In the genomic region with DNA sequence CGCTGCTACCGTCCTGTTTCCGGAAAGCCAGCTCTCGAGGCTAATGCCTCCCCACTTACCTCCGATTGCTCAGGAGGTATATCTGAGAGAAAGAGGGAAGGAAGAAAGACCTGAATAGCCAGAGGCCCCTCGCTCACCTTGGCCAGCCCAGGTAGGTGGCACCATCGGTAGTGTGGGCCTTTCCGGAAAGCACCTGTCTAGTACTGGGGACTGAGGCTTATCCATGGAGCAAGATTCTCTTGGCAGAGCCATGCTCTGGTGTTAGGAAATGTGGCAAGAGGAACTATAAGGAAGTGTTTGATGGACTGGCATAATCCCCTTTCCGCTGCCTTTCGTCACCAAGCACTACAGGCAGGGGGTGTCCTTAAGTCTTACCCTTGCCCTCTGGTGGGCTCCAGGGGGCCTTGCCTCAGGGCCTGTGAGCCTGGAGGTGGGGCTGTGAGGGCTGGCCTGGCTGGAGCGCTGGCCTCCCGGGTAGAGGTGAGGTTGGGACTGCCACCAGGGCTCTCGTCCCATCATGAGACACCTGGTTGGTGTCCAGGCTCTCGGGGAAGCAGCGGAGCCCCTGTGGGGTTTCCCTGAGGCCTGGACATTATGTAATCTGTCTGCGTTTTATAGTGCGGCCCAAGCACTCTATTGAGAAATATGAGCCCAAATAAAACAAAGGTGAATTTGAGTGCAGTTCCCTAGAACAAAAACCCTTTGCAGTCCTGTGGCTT, we compare ENCODE assay signal across 1 cellular context.
TF ChIP-seq lines count a peak whose summit lies in the region.

No MANE protein-coding gene starts in this region.

TF ChIP-seq in HepG2, 621 proteins besides CTCF, POLR2A, EP300 and RAD21 (continued from another document and continues in another):
- TF ChIP-seq, protein P1, sequence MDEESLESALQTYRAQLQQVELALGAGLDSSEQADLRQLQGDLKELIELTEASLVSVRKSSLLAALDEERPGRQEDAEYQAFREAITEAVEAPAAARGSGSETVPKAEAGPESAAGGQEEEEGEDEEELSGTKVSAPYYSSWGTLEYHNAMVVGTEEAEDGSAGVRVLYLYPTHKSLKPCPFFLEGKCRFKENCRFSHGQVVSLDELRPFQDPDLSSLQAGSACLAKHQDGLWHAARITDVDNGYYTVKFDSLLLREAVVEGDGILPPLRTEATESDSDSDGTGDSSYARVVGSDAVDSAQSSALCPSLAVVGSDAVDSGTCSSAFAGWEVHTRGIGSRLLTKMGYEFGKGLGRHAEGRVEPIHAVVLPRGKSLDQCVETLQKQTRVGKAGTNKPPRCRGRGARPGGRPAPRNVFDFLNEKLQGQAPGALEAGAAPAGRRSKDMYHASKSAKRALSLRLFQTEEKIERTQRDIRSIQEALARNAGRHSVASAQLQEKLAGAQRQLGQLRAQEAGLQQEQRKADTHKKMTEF (CRISPR knock-in tag; IDR thresholded peaks at IDR 0.05), result no peak
- TF ChIP-seq SP140L (CRISPR knock-in tag; IDR thresholded peaks at IDR 0.05; ENCODE audit: borderline replicate concordance) (no peak), AGO2 (optimal IDR thresholded peaks at IDR 0.05; ENCODE audit: low read depth, low read length) (peak; percentile 62), ZNF766 (CRISPR knock-in tag; IDR thresholded peaks at IDR 0.05; ENCODE audit: borderline replicate concordance) (no peak), KLF13 (CRISPR knock-in tag; IDR thresholded peaks at IDR 0.05) (no peak), ZNF138 (CRISPR knock-in tag; IDR thresholded peaks at IDR 0.05; ENCODE audit: low read depth) (no peak), PAF1 (CRISPR knock-in tag; IDR thresholded peaks at IDR 0.05) (no peak), ZNF678 (CRISPR knock-in tag; IDR thresholded peaks at IDR 0.05) (no peak), ZNF772 (CRISPR knock-in tag; IDR thresholded peaks at IDR 0.05) (no peak), GABPA (IDR thresholded peaks at IDR 0.05; ENCODE audit: low read depth, low read length) (no peak), GABPA (CRISPR knock-in tag; IDR thresholded peaks at IDR 0.05; ENCODE audit: low read depth) (no peak), SRY (CRISPR knock-in tag; IDR thresholded peaks at IDR 0.05) (peak; percentile 61), ZNF619 (CRISPR knock-in tag; IDR thresholded peaks at IDR 0.05) (no peak), ZBTB1 (CRISPR knock-in tag; IDR thresholded peaks at IDR 0.05; ENCODE audit: borderline replicate concordance) (no peak), MEF2D (CRISPR knock-in tag; IDR thresholded peaks at IDR 0.05) (no peak; the same call in 1 of the 2 replicates), RXRA (CRISPR knock-in tag; IDR thresholded peaks at IDR 0.05) (peak; percentile 63; the same call in 1 of the 2 replicates), RELA (CRISPR knock-in tag; IDR thresholded peaks at IDR 0.05) (0 out of 2 replicates have a peak, but pooled peaks have one; percentile 26), ZMAT3 (CRISPR knock-in tag; conservative IDR thresholded peaks at IDR 0.05) (no peak; the same call in 1 of the 2 replicates), PTBP1 (IDR thresholded peaks at IDR 0.05; ENCODE audit: low read depth, low read length, poor library complexity, severe bottlenecking) (no peak), TOPORS (CRISPR knock-in tag; IDR thresholded peaks at IDR 0.05) (0 out of 2 replicates have a peak, but pooled peaks have one; percentile 44), SIN3A (IDR thresholded peaks at IDR 0.05; ENCODE audit: borderline replicate concordance, low read depth, low read length) (peak; percentile 62; the same call in 1 of the 2 replicates), POLR2AphosphoS2 (IDR thresholded peaks at IDR 0.05; ENCODE audit: low read depth, low read length) (no peak), MTF1 (CRISPR knock-in tag; IDR thresholded peaks at IDR 0.05) (no peak), ZBTB3 (CRISPR knock-in tag; IDR thresholded peaks at IDR 0.05; ENCODE audit: borderline replicate concordance, low read depth) (no peak), SP4 (CRISPR knock-in tag; IDR thresholded peaks at IDR 0.05) (0 out of 2 replicates have a peak, but pooled peaks have one; percentile 23), ZFY (CRISPR knock-in tag; IDR thresholded peaks at IDR 0.05) (peak; percentile 61), MTA3 (CRISPR knock-in tag; IDR thresholded peaks at IDR 0.05) (no peak), NFYB (CRISPR knock-in tag; IDR thresholded peaks at IDR 0.05) (no peak), SALL1 (CRISPR knock-in tag; IDR thresholded peaks at IDR 0.05) (0 out of 2 replicates have a peak, but pooled peaks have one; percentile 30), ZFP37 (CRISPR knock-in tag; IDR thresholded peaks at IDR 0.05; ENCODE audit: borderline replicate concordance) (no peak), ZNF510 (CRISPR knock-in tag; IDR thresholded peaks at IDR 0.05; ENCODE audit: low read depth) (no peak), TARDBP (CRISPR knock-in tag; IDR thresholded peaks at IDR 0.05) (0 out of 2 replicates have a peak, but pooled peaks have one; percentile 47)
- TF ChIP-seq, protein P2, sequence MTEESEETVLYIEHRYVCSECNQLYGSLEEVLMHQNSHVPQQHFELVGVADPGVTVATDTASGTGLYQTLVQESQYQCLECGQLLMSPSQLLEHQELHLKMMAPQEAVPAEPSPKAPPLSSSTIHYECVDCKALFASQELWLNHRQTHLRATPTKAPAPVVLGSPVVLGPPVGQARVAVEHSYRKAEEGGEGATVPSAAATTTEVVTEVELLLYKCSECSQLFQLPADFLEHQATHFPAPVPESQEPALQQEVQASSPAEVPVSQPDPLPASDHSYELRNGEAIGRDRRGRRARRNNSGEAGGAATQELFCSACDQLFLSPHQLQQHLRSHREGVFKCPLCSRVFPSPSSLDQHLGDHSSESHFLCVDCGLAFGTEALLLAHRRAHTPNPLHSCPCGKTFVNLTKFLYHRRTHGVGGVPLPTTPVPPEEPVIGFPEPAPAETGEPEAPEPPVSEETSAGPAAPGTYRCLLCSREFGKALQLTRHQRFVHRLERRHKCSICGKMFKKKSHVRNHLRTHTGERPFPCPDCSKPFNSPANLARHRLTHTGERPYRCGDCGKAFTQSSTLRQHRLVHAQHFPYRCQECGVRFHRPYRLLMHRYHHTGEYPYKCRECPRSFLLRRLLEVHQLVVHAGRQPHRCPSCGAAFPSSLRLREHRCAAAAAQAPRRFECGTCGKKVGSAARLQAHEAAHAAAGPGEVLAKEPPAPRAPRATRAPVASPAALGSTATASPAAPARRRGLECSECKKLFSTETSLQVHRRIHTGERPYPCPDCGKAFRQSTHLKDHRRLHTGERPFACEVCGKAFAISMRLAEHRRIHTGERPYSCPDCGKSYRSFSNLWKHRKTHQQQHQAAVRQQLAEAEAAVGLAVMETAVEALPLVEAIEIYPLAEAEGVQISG (CRISPR knock-in tag; IDR thresholded peaks at IDR 0.05), result peak; percentile 45; the same call in 1 of the 2 replicates
- TF ChIP-seq, protein P3, sequence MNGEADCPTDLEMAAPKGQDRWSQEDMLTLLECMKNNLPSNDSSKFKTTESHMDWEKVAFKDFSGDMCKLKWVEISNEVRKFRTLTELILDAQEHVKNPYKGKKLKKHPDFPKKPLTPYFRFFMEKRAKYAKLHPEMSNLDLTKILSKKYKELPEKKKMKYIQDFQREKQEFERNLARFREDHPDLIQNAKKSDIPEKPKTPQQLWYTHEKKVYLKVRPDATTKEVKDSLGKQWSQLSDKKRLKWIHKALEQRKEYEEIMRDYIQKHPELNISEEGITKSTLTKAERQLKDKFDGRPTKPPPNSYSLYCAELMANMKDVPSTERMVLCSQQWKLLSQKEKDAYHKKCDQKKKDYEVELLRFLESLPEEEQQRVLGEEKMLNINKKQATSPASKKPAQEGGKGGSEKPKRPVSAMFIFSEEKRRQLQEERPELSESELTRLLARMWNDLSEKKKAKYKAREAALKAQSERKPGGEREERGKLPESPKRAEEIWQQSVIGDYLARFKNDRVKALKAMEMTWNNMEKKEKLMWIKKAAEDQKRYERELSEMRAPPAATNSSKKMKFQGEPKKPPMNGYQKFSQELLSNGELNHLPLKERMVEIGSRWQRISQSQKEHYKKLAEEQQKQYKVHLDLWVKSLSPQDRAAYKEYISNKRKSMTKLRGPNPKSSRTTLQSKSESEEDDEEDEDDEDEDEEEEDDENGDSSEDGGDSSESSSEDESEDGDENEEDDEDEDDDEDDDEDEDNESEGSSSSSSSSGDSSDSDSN (CRISPR knock-in tag; IDR thresholded peaks at IDR 0.05), result peak; percentile 18; the same call in 1 of the 2 replicates
- TF ChIP-seq, protein P4, sequence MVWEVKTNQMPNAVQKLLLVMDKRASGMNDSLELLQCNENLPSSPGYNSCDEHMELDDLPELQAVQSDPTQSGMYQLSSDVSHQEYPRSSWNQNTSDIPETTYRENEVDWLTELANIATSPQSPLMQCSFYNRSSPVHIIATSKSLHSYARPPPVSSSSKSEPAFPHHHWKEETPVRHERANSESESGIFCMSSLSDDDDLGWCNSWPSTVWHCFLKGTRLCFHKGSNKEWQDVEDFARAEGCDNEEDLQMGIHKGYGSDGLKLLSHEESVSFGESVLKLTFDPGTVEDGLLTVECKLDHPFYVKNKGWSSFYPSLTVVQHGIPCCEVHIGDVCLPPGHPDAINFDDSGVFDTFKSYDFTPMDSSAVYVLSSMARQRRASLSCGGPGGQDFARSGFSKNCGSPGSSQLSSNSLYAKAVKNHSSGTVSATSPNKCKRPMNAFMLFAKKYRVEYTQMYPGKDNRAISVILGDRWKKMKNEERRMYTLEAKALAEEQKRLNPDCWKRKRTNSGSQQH (CRISPR knock-in tag; IDR thresholded peaks at IDR 0.05; ENCODE audit: low read depth), result no peak
- TF ChIP-seq, protein P5, sequence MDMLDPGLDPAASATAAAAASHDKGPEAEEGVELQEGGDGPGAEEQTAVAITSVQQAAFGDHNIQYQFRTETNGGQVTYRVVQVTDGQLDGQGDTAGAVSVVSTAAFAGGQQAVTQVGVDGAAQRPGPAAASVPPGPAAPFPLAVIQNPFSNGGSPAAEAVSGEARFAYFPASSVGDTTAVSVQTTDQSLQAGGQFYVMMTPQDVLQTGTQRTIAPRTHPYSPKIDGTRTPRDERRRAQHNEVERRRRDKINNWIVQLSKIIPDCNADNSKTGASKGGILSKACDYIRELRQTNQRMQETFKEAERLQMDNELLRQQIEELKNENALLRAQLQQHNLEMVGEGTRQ (IDR thresholded peaks at IDR 0.05; ENCODE audit: low read depth, low read length), result no peak
- TF ChIP-seq, protein P5 (CRISPR knock-in tag; IDR thresholded peaks at IDR 0.05; ENCODE audit: borderline replicate concordance), result no peak
- TF ChIP-seq, protein P6, sequence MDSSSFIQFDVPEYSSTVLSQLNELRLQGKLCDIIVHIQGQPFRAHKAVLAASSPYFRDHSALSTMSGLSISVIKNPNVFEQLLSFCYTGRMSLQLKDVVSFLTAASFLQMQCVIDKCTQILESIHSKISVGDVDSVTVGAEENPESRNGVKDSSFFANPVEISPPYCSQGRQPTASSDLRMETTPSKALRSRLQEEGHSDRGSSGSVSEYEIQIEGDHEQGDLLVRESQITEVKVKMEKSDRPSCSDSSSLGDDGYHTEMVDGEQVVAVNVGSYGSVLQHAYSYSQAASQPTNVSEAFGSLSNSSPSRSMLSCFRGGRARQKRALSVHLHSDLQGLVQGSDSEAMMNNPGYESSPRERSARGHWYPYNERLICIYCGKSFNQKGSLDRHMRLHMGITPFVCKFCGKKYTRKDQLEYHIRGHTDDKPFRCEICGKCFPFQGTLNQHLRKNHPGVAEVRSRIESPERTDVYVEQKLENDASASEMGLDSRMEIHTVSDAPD (CRISPR knock-in tag; IDR thresholded peaks at IDR 0.05), result no peak
- TF ChIP-seq, protein P7, sequence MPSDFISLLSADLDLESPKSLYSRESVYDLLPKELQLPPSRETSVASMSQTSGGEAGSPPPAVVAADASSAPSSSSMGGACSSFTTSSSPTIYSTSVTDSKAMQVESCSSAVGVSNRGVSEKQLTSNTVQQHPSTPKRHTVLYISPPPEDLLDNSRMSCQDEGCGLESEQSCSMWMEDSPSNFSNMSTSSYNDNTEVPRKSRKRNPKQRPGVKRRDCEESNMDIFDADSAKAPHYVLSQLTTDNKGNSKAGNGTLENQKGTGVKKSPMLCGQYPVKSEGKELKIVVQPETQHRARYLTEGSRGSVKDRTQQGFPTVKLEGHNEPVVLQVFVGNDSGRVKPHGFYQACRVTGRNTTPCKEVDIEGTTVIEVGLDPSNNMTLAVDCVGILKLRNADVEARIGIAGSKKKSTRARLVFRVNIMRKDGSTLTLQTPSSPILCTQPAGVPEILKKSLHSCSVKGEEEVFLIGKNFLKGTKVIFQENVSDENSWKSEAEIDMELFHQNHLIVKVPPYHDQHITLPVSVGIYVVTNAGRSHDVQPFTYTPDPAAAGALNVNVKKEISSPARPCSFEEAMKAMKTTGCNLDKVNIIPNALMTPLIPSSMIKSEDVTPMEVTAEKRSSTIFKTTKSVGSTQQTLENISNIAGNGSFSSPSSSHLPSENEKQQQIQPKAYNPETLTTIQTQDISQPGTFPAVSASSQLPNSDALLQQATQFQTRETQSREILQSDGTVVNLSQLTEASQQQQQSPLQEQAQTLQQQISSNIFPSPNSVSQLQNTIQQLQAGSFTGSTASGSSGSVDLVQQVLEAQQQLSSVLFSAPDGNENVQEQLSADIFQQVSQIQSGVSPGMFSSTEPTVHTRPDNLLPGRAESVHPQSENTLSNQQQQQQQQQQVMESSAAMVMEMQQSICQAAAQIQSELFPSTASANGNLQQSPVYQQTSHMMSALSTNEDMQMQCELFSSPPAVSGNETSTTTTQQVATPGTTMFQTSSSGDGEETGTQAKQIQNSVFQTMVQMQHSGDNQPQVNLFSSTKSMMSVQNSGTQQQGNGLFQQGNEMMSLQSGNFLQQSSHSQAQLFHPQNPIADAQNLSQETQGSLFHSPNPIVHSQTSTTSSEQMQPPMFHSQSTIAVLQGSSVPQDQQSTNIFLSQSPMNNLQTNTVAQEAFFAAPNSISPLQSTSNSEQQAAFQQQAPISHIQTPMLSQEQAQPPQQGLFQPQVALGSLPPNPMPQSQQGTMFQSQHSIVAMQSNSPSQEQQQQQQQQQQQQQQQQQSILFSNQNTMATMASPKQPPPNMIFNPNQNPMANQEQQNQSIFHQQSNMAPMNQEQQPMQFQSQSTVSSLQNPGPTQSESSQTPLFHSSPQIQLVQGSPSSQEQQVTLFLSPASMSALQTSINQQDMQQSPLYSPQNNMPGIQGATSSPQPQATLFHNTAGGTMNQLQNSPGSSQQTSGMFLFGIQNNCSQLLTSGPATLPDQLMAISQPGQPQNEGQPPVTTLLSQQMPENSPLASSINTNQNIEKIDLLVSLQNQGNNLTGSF (CRISPR knock-in tag; IDR thresholded peaks at IDR 0.05), result no peak
